Comparison of ENCODE assay signal across 24 cellular contexts in the genomic region with DNA sequence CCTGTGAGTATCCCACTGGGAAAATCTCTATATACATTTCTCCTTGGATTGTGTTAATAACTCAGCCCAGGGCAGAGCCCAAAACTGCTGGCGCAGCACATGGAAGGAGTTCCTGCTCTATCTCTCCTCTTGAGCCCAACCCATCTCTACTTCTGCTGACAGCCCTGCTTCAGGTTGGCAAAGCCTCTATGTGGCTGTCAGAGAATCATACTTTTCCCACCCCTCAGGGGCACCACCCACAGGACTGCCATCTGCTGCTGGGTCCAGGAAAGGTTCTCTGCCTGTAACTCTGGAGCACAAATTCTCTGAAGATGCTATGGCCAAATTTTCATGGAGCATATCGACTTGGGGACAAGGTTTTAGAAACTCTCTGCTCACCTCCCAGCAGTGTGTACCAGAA.
"Had no signal": no experiment of that assay in that cellular context is flagged by ENCODE, and none has a peak within 500 bp of the region (broad histone marks: within the 10 kb centered on the region; RNA-seq: fewer than 3 reads in every experiment).

No MANE protein-coding gene starts in this region.

- DNase-seq: activated CD4-positive, alpha-beta memory T cell treated with anti-CD3 and anti-CD28 coated beads, Interleukin-2, amount 10 ng/mL, durations not matched to agents 7 days and 5 days; activated CD4-positive, alpha-beta T cell treated with anti-CD3 and anti-CD28 coated beads, Interleukin-2, amount 50 U/mL, for 1 hour; activated CD4-positive, CD25-positive, alpha-beta regulatory T cell; activated gamma-delta T cell treated with Interleukin-2 at 50 U/mL for 16 hours; activated naive CD4-positive, alpha-beta T cell treated with anti-CD3 and anti-CD28 coated beads, Interleukin-2, amount 10 ng/mL, durations not matched to agents 7 days and 5 days; activated naive CD8-positive, alpha-beta T cell treated with anti-CD3 and anti-CD28 coated beads for 36 hours; activated T-cell treated with anti-CD3 and anti-CD28 coated beads for 4 hours; activated T-cell treated with anti-CD3 and anti-CD28 coated beads, Interleukin-2, amount 50 U/mL, for 72 hours; brain microvascular endothelial cell; cortex of kidney; Kasumi-1; KBM-7; NCI-H1048; NCI-H1417 treated with DMSO at 0.1 percent for 48 hours; NCI-H187; NCI-H2081 treated with DMSO at 0.1 percent for 48 hours; NCI-H526; NCI-H82; Peyer's patch; SHP77; T-helper 17 cell; T-helper 9 cell had no signal

- H3K27ac ChIP-seq: brain microvascular endothelial cell, cardiac muscle cell, Peyer's patch, VCaP had no signal

- H3K9me3 ChIP-seq: Peyer's patch had no signal

- H3K4me3 ChIP-seq: cardiac muscle cell, Peyer's patch had no signal

- H3K4me1 ChIP-seq: Peyer's patch had no signal

- H3K36me3 ChIP-seq: brain microvascular endothelial cell, cardiac muscle cell, Peyer's patch had no signal

- H3K27me3 ChIP-seq: brain microvascular endothelial cell, cardiac muscle cell, Peyer's patch had no signal
